Comparison of ENCODE assay signal across 1 cellular context in genomic region chr3:173584834-173585831, GRCh38.
TF ChIP-seq lines count a peak whose summit lies in the region.

No MANE protein-coding gene starts in this region.

TF ChIP-seq in HEK293, 187 proteins besides CTCF, POLR2A, EP300 and RAD21 (continued from another document):
- TF ChIP-seq, protein P1, sequence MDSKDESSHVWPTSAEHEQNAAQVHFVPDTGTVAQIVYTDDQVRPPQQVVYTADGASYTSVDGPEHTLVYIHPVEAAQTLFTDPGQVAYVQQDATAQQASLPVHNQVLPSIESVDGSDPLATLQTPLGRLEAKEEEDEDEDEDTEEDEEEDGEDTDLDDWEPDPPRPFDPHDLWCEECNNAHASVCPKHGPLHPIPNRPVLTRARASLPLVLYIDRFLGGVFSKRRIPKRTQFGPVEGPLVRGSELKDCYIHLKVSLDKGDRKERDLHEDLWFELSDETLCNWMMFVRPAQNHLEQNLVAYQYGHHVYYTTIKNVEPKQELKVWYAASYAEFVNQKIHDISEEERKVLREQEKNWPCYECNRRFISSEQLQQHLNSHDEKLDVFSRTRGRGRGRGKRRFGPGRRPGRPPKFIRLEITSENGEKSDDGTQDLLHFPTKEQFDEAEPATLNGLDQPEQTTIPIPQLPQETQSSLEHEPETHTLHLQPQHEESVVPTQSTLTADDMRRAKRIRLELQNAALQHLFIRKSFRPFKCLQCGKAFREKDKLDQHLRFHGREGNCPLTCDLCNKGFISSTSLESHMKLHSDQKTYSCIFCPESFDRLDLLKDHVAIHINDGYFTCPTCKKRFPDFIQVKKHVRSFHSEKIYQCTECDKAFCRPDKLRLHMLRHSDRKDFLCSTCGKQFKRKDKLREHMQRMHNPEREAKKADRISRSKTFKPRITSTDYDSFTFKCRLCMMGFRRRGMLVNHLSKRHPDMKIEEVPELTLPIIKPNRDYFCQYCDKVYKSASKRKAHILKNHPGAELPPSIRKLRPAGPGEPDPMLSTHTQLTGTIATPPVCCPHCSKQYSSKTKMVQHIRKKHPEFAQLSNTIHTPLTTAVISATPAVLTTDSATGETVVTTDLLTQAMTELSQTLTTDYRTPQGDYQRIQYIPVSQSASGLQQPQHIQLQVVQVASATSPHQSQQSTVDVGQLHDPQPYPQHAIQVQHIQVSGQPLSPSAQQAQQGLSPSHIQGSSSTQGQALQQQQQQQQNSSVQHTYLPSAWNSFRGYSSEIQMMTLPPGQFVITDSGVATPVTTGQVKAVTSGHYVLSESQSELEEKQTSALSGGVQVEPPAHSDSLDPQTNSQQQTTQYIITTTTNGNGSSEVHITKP (tag by site-specific recombination; IDR thresholded peaks at IDR 0.05) = peak; percentile 93
- TF ChIP-seq ZFP69B (tag by site-specific recombination; IDR thresholded peaks at IDR 0.05) = peak; percentile 33; the same call in 1 of the 2 replicates
- peak; percentile 82 for TF ChIP-seq ZSCAN30 (tag by site-specific recombination; IDR thresholded peaks at IDR 0.05)
- TF ChIP-seq, protein P2, sequence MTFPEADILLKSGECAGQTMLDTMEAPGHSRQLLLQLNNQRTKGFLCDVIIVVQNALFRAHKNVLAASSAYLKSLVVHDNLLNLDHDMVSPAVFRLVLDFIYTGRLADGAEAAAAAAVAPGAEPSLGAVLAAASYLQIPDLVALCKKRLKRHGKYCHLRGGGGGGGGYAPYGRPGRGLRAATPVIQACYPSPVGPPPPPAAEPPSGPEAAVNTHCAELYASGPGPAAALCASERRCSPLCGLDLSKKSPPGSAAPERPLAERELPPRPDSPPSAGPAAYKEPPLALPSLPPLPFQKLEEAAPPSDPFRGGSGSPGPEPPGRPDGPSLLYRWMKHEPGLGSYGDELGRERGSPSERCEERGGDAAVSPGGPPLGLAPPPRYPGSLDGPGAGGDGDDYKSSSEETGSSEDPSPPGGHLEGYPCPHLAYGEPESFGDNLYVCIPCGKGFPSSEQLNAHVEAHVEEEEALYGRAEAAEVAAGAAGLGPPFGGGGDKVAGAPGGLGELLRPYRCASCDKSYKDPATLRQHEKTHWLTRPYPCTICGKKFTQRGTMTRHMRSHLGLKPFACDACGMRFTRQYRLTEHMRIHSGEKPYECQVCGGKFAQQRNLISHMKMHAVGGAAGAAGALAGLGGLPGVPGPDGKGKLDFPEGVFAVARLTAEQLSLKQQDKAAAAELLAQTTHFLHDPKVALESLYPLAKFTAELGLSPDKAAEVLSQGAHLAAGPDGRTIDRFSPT (tag by site-specific recombination; IDR thresholded peaks at IDR 0.05) = no peak
- peak; percentile 24; the same call in 1 of the 2 replicates for TF ChIP-seq ZNF777 (tag by site-specific recombination; IDR thresholded peaks at IDR 0.05; ENCODE audit: borderline replicate concordance)
- peak; percentile 26; the same call in 1 of the 2 replicates for TF ChIP-seq ZBTB20 (tag by site-specific recombination; IDR thresholded peaks at IDR 0.05)
- TF ChIP-seq ZBTB49 (tag by site-specific recombination; IDR thresholded peaks at IDR 0.05; ENCODE audit: low read depth) = no peak
- peak; percentile 40; the same call in 1 of the 2 replicates for TF ChIP-seq GLIS2 (tag by site-specific recombination; IDR thresholded peaks at IDR 0.05)
- peak; percentile 61; the same call in 1 of the 2 replicates for TF ChIP-seq TRIM28 (IDR thresholded peaks at IDR 0.05; ENCODE audit: borderline replicate concordance, low read length)
- no peak for TF ChIP-seq ZNF48 (tag by site-specific recombination; IDR thresholded peaks at IDR 0.05)
- TF ChIP-seq, protein P3, sequence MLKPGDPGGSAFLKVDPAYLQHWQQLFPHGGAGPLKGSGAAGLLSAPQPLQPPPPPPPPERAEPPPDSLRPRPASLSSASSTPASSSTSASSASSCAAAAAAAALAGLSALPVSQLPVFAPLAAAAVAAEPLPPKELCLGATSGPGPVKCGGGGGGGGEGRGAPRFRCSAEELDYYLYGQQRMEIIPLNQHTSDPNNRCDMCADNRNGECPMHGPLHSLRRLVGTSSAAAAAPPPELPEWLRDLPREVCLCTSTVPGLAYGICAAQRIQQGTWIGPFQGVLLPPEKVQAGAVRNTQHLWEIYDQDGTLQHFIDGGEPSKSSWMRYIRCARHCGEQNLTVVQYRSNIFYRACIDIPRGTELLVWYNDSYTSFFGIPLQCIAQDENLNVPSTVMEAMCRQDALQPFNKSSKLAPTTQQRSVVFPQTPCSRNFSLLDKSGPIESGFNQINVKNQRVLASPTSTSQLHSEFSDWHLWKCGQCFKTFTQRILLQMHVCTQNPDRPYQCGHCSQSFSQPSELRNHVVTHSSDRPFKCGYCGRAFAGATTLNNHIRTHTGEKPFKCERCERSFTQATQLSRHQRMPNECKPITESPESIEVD (tag by site-specific recombination; IDR thresholded peaks at IDR 0.05) = no peak
- TF ChIP-seq ZNF366 (tag by site-specific recombination; conservative IDR thresholded peaks at IDR 0.05) = 0 out of 2 replicates have a peak, but pooled peaks have one; percentile 17
- peak; percentile 67 for TF ChIP-seq ZBTB17 (tag by site-specific recombination; IDR thresholded peaks at IDR 0.05)
- TF ChIP-seq IKZF3 (tag by site-specific recombination; IDR thresholded peaks at IDR 0.05) = peak; percentile 69; the same call in 1 of the 2 replicates
